In genomic region chr19:18731562-18732008, GRCh38 we compare ENCODE assay signal across 1 cellular context.
TF ChIP-seq lines count a peak whose summit lies in the region.

No MANE protein-coding gene starts in this region.

TF ChIP-seq in HCT116, 20 proteins besides CTCF, POLR2A, EP300 and RAD21 (continued from another document):
- TF ChIP-seq, protein P1, sequence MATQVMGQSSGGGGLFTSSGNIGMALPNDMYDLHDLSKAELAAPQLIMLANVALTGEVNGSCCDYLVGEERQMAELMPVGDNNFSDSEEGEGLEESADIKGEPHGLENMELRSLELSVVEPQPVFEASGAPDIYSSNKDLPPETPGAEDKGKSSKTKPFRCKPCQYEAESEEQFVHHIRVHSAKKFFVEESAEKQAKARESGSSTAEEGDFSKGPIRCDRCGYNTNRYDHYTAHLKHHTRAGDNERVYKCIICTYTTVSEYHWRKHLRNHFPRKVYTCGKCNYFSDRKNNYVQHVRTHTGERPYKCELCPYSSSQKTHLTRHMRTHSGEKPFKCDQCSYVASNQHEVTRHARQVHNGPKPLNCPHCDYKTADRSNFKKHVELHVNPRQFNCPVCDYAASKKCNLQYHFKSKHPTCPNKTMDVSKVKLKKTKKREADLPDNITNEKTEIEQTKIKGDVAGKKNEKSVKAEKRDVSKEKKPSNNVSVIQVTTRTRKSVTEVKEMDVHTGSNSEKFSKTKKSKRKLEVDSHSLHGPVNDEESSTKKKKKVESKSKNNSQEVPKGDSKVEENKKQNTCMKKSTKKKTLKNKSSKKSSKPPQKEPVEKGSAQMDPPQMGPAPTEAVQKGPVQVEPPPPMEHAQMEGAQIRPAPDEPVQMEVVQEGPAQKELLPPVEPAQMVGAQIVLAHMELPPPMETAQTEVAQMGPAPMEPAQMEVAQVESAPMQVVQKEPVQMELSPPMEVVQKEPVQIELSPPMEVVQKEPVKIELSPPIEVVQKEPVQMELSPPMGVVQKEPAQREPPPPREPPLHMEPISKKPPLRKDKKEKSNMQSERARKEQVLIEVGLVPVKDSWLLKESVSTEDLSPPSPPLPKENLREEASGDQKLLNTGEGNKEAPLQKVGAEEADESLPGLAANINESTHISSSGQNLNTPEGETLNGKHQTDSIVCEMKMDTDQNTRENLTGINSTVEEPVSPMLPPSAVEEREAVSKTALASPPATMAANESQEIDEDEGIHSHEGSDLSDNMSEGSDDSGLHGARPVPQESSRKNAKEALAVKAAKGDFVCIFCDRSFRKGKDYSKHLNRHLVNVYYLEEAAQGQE (IDR thresholded peaks at IDR 0.05; ENCODE audit: low read depth) = no peak
- no peak for TF ChIP-seq ZNF274 (IDR thresholded peaks at IDR 0.05; ENCODE audit: low read depth, low read length)
- no peak for TF ChIP-seq POLR2AphosphoS5 (IDR thresholded peaks at IDR 0.05; ENCODE audit: low read depth, low read length)
- no peak for TF ChIP-seq YY1 (IDR thresholded peaks at IDR 0.05; ENCODE audit: extremely low read depth, insufficient replicate concordance, low read depth, low read length)
TF ChIP-seq in HCT116: peak in this region for 0.
